8 cellular contexts compared by ENCODE assay signal in the genomic region with DNA sequence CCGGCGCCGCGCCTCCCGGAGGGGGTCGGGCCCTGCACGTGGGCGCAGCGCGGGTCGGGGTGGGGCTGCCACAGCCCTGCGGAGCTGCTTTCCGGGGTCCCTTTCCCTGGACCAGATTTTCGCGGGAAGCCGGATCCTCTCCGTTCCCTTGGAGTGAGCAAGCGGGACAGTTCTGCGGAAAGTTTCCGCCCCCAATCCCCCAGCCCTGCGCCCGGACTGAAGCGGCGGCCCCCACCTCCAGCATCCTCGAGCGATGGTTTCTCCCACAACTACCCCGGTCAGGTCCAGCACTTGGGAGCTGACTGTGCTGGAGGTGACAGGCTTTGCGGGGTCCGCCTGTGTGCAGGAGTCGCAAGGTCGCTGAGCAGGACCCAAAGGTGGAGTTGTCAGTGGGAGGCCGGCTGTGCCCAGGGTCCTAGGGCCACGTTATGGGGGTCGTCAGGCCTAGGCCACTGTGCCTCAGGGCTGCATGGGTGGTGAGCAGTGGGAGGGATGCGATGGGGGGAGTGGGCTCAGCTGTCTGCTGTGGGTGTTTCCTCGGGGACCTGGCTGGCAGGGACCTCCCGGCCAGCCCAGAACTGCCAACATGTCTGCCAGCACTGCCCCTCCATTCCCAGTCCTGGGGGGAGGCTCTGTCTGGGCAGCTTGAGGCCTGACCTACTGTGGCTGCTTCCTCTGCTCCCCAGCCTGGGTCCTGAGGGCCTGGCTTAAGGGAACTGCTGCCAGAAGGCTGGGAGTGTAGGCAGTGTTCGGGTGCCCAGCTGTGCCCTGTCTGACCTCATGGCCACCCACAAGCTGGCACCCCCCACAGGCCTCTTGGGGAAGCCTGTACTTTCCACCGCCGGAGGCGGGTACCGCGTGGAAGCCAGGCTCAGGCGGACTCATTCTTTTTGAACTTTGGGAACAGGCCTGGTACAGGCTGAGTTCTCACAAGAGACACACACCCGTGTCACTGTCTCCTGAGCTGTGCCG. TPM values are rescaled to one million over a fixed set of nuclear protein-coding genes. Genes with fewer than 3 reads are reported as not detected.
DNase-seq lines count a peak whose midpoint lies in the region; ATAC-seq, FAIRE-seq and TF ChIP-seq lines count a peak whose summit lies in the region.

No MANE protein-coding gene starts in this region.

- peak overlapping the region; percentile 38 for H3K4me2 ChIP-seq in parathyroid adenoma (ENCODE audit: low read length)

- H3K27me3 ChIP-seq in adipocyte (replicated peaks; ENCODE audit: control insufficient read depth, insufficient read depth, low read length), result no peaks in the 10 kb centered on the region
- no peaks in the 10 kb centered on the region for H3K27me3 ChIP-seq in parathyroid adenoma (ENCODE audit: control insufficient read depth, insufficient read depth, low read length)

- H3K9me3 ChIP-seq in adipocyte (ENCODE audit: control insufficient read depth, low read length), result no peaks in the 10 kb centered on the region
- no peaks in the 10 kb centered on the region for H3K9me3 ChIP-seq in parathyroid adenoma (ENCODE audit: control insufficient read depth, low read length)

- no peak for FAIRE-seq in D721Med (lab: Jason Lieb, UNC)

- no peak for TF ChIP-seq CTCF in parathyroid adenoma (IDR thresholded peaks at IDR 0.05)
- no peak for TF ChIP-seq CTCF in D721Med (IDR thresholded peaks at IDR 0.05; ENCODE audit: insufficient read depth, missing control alignments)

- intact Hi-C loops in left cardiac atrium (cut with DNase I), result loop anchor here in 1 of 2 donors (5.0 kb wide), 2 partner anchors 36 to 61 kb away; no protein-coding TSS in a partner anchor

- peaks cover 77% of the 10 kb centered on the region for H3K4me1 ChIP-seq in adipocyte (ENCODE audit: control insufficient read depth, insufficient read depth, low read length)
- H3K4me1 ChIP-seq in parathyroid adenoma, result no peaks in the 10 kb centered on the region

- H3K79me2 ChIP-seq in parathyroid adenoma, result no peaks in the 10 kb centered on the region

- H3K4me3 ChIP-seq in adipocyte (ENCODE audit: low read length), result peak overlapping the region; percentile 87
- no peak overlapping the region for H3K4me3 ChIP-seq in parathyroid adenoma (ENCODE audit: low read depth, low read length)

- H2AFZ ChIP-seq in parathyroid adenoma, result peak overlapping the region; percentile 68

- peak; percentile 47 for DNase-seq in EH (ENCODE audit: low read depth)
- peak; percentile 71 for DNase-seq in LHCN-M2 (ENCODE audit: low read depth)
- DNase-seq in adipocyte (ENCODE audit: low read depth), result peak; percentile 70
- DNase-seq in left cardiac atrium, result peak; percentile 62
- DNase-seq in KG1 (lab: John Stamatoyannopoulos, UW), result no peak
- no peak for DNase-seq in D721Med (ENCODE audit: insufficient read length, low spot score)

- H3K9ac ChIP-seq in adipocyte (ENCODE audit: low read length), result peak overlapping the region; percentile 88
- no peak overlapping the region for H3K9ac ChIP-seq in parathyroid adenoma

- no peak overlapping the region for H3K27ac ChIP-seq in parathyroid adenoma

- H3K36me3 ChIP-seq in adipocyte (ENCODE audit: control insufficient read depth, insufficient read depth, low read length, severe bottlenecking) (peaks cover 4% of the 10 kb centered on the region), parathyroid adenoma (ENCODE audit: control insufficient read depth, insufficient read depth, low read length) (no peaks in the 10 kb centered on the region)

- ATAC-seq in GM21528 (IDR thresholded peaks at IDR 0.05; ENCODE audit: low FRiP score, unreplicated experiment), result peak; percentile 11
- ATAC-seq in left cardiac atrium, result peak; percentile 12 to 13

RNA-seq across cellular contexts. Expression of a gene that starts 0.7 kb away (rescaled TPM):
- 36.2 and 36.3 TPM in 2 replicates for total RNA-seq in LHCN-M2 (2014; rRNA removed)
- polyA plus RNA-seq in LHCN-M2 (2012), result 25.7 TPM
- total RNA-seq in left cardiac atrium, result 100 to 1,000 TPM in 1 of 2 donors, 10 to 100 TPM in 1; 57.1 to 109 TPM

RNA-seq across cellular contexts. Expression of a gene that starts 52.4 kb away (rescaled TPM):
- total RNA-seq in LHCN-M2 (2014; rRNA removed) (30.1 and 30.8 TPM in 2 replicates), left cardiac atrium (10 to 100 TPM; 11.3 to 13.1 TPM)
- 26.2 TPM for polyA plus RNA-seq in LHCN-M2 (2012)

Comparison
In these comparisons a context has a peak if more than half of its experiments do, and no peak if none do; other contexts are left out.
1. DNase-seq: peak in EH (single experiment), LHCN-M2 (single experiment), adipocyte (single experiment) and left cardiac atrium (single experiment); none in KG1 (single experiment) and D721Med (single experiment).